ENCODE assay signal across 8 cellular contexts in genomic region chr12:104215638-104216297, GRCh38. TPM values are rescaled to one million over a fixed set of nuclear protein-coding genes. Genes with fewer than 3 reads are reported as not detected.
DNase-seq lines count a peak whose midpoint lies in the region; ATAC-seq and TF ChIP-seq lines count a peak whose summit lies in the region.

Gene TXNRD1, plus strand, starts transcription at chr12:104215779. Its CDS starts 24 bp downstream, at chr12:104215803.

- ATAC-seq in HG02642 (IDR thresholded peaks at IDR 0.05; ENCODE audit: poor library complexity, unreplicated experiment), result peak; percentile 91

- no peaks in the 10 kb centered on the region for H3K36me3 ChIP-seq in esophagus muscularis mucosa
- no peaks in the 10 kb centered on the region for H3K36me3 ChIP-seq in muscle layer of colon (ENCODE audit: insufficient read depth, low read length)

- H3K4me1 ChIP-seq in esophagus muscularis mucosa, result peaks cover 23 to 39% (median 31%) of the 10 kb centered on the region in 4 donors
- H3K4me1 ChIP-seq in muscle layer of colon (ENCODE audit: insufficient read depth, low read length), result peaks cover 19% of the 10 kb centered on the region

- intact Hi-C loops in esophagus muscularis mucosa (cut with DNase I), result loop anchor here (2.0 to 10.0 kb wide), 4 partner anchors 33 to 87 kb away; partner anchors contain the start of genes EID3 and NFYB

- no peaks in the 10 kb centered on the region for H3K9me3 ChIP-seq in esophagus muscularis mucosa
- no peaks in the 10 kb centered on the region for H3K9me3 ChIP-seq in muscle layer of colon (ENCODE audit: low read length)

- peak; percentile 84 to 88 for DNase-seq in NOMO-1 (lab: John Stamatoyannopoulos, UW; ENCODE audit: unreplicated experiment in 2 of 2)
- DNase-seq in activated T-cell treated with anti-CD3 and anti-CD28 coated beads for 4 hours, result peak; percentile 76
- DNase-seq in esophagus muscularis mucosa (ENCODE audit: extremely low spot score), result peak; percentile 94
- DNase-seq in stimulated activated CD8-positive, alpha-beta memory T cell treated with anti-CD3 and anti-CD28 coated beads, Interleukin-4, amount 100 ng/mL, for 48 hours, result peak; percentile 87
- DNase-seq in dedifferentiated amniotic fluid mesenchymal stem cell (ENCODE audit: extremely low spot score), result no peak

- H3K9ac ChIP-seq in muscle layer of colon (ENCODE audit: low read length), result peak within 1 kb of the TSS; percentile 68

- TF ChIP-seq CTCF in GM12875 (IDR thresholded peaks at IDR 0.05; ENCODE audit: borderline replicate concordance, insufficient read depth, low read depth, low read length) (peak; percentile 86), esophagus muscularis mucosa (IDR thresholded peaks at IDR 0.05) (peak; percentile 85 to 87 (median 87))

- WGBS in esophagus muscularis mucosa, result 4% methylated on average over 30 of the region's 71 CpGs

- H3K27ac ChIP-seq in esophagus muscularis mucosa (replicated peaks in 1 of 4) (peak within 1 kb of the TSS; percentile 81 to 89 (median 87)), muscle layer of colon (ENCODE audit: low read depth, low read length) (peak within 1 kb of the TSS; percentile 70)

- no peak for TF ChIP-seq POLR2A in esophagus muscularis mucosa (IDR thresholded peaks at IDR 0.05; ENCODE audit: low read depth)

- peak within 1 kb of the TSS; percentile 60 for H3K4me3 ChIP-seq in GM12875 (ENCODE audit: low read depth, low read length)
- peak within 1 kb of the TSS; percentile 65 to 74 (median 65) for H3K4me3 ChIP-seq in esophagus muscularis mucosa
- H3K4me3 ChIP-seq in muscle layer of colon (ENCODE audit: low read depth in 1 of 2, low read length in 2 of 2), result peak within 1 kb of the TSS; percentile 52 to 65

- H3K27me3 ChIP-seq in esophagus muscularis mucosa (no peaks in the 10 kb centered on the region), muscle layer of colon (ENCODE audit: control insufficient read depth in 1 of 2, insufficient read depth in 2 of 2, low read length in 2 of 2) (no peaks in the 10 kb centered on the region)

- TF ChIP-seq EP300 in esophagus muscularis mucosa (IDR thresholded peaks at IDR 0.05), result no peak

RNA-seq across cellular contexts. Expression of gene TXNRD1, which starts in this region (rescaled TPM):
- total RNA-seq in esophagus muscularis mucosa, result 100 to 1,000 TPM; 243 to 594 (median 299) TPM
